9 cellular contexts compared by ENCODE assay signal in the genomic region with DNA sequence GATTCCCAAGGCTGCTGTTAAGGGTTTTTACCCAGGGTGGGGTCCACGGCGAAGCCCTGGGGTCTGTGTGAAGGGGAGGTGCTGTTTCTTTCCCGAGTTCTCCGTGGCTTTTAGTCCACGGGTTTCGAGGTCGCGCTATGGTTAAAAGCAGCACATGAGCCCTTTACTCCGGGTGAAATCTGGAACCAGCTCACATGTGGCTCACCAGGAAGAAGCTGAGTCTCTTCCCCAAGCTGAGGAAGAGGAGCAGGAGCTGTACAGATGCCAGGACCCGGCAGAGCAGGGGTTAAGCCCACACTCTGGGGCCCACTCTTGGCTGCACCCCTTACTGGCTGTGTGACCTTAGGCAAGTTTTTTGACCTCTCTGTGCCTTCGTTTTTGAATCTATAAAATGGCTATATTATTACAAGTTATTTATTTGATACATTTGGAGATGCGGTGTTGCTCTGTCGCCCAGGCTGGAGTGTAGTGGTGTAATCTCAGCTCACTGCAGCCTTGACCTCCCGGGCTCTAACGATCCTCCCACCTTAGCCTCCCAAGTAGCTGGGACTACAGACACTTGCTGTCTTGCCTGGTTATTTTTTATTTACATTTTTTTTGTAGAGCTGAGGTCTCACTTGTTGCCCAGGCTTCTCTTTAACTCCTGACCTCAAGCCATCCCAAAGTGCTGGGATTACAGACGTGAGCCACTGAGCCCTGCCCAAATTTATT.
DNase-seq lines count a peak whose midpoint lies in the region; ATAC-seq and TF ChIP-seq lines count a peak whose summit lies in the region.
"Had no signal": no experiment of that assay in that cellular context is flagged by ENCODE, and none has a peak within 500 bp of the region (broad histone marks: within the 10 kb centered on the region; RNA-seq: fewer than 3 reads in every experiment).

No MANE protein-coding gene starts in this region.

- DNase-seq in astrocyte of the cerebellum (ENCODE audit: low read depth), result no peak
- no peak for DNase-seq in skeletal muscle cell (ENCODE audit: low read depth)
- no peak for DNase-seq in NOMO-1 treated with dmso at 0.1 percent for 144 hours (lab: John Stamatoyannopoulos, UW; ENCODE audit: unreplicated experiment)
- DNase-seq in NCI-H1092 treated with DMSO at 0.1 percent for 48 hours (lab: John Stamatoyannopoulos, UW), result no peak
- DNase-seq in foreskin melanocyte, result no peak
- DNase-seq in NCI-H2107 treated with DMSO at 0.1 percent for 48 hours (lab: John Stamatoyannopoulos, UW; ENCODE audit: unreplicated experiment), result no peak
- DNase-seq: NCI-H1417 treated with DMSO at 0.1 percent for 48 hours had no signal

- no peak for TF ChIP-seq CTCF in astrocyte of the cerebellum (IDR thresholded peaks at IDR 0.05; ENCODE audit: low read depth, low read length, missing control alignments)

- H3K4me3 ChIP-seq in astrocyte of the cerebellum (ENCODE audit: low read depth, low read length) (peak overlapping the region; percentile 49), iPS-11a (ENCODE audit: low read depth, low read length) (peak overlapping the region; percentile 28), skeletal muscle cell (ENCODE audit: low read depth, low read length) (peak overlapping the region; percentile 56)

- in situ Hi-C loops in astrocyte of the cerebellum (cut with HindIII; ENCODE audit: low sequenced_read_pairs), result no loop called here

- ATAC-seq in GM19395 (IDR thresholded peaks at IDR 0.05; ENCODE audit: unreplicated experiment), result peak; percentile 26
